14 cellular contexts compared by ENCODE assay signal in genomic region chr7:45035371-45035770, GRCh38. TPM values are rescaled to one million over a fixed set of nuclear protein-coding genes. Genes with fewer than 3 reads are reported as not detected.
DNase-seq lines count a peak whose midpoint lies in the region; ATAC-seq and TF ChIP-seq lines count a peak whose summit lies in the region.
"Had no signal": no experiment of that assay in that cellular context is flagged by ENCODE, and none has a peak within 500 bp of the region (broad histone marks: within the 10 kb centered on the region; RNA-seq: fewer than 3 reads in every experiment).

No MANE protein-coding gene starts in this region.

- H3K4me1 ChIP-seq in CD8-positive, alpha-beta T cell (ENCODE audit: insufficient read depth, low read length), result peaks cover 67% of the 10 kb centered on the region
- H3K4me1 ChIP-seq in naive thymus-derived CD4-positive, alpha-beta T cell (ENCODE audit: control insufficient read depth in 2 of 2, insufficient read depth in 2 of 2, low read length in 2 of 2), result peaks cover 58 to 62% of the 10 kb centered on the region in 2 donors

- H3K9me3 Mint-ChIP-seq in CD8-positive, alpha-beta T cell, result no peaks in the 10 kb centered on the region
- no peaks in the 10 kb centered on the region for H3K9me3 Mint-ChIP-seq in activated CD8-positive, alpha-beta T cell treated with anti-CD3 and anti-CD28 coated beads, Interleukin-2, amount 10 ng/mL, durations not matched to agents 7 days and 5 days (ENCODE audit: insufficient read depth)
- no peaks in the 10 kb centered on the region for H3K9me3 Mint-ChIP-seq in naive thymus-derived CD4-positive, alpha-beta T cell
- H3K9me3 Mint-ChIP-seq: HFFc6 had no signal

- POLR2A ChIA-PET in CD8-positive, alpha-beta T cell (lab: Charles Lee), result interaction anchor here (0.6 to 3.6 kb wide), 11 partner anchors 8 to 150 kb away, joined by 3 to 15 read pairs (median 4); partner anchors contain the start of genes CCM2 and PURB
- POLR2A ChIA-PET in activated CD8-positive, alpha-beta T cell treated with anti-CD3 and anti-CD28 coated beads, Interleukin-2, amount 10 ng/mL, durations not matched to agents 7 days and 5 days (lab: Charles Lee), result interaction anchor here (1.2 to 3.8 kb wide), 8 partner anchors 8 to 76 kb away, joined by 3 to 27 read pairs (median 10); partner anchors contain the start of genes MYO1G and TBRG4
- POLR2A ChIA-PET in naive thymus-derived CD4-positive, alpha-beta T cell (lab: Charles Lee), result interaction anchor here (0.9 to 13.7 kb wide), 12 partner anchors 8 to 237 kb away, joined by 3 to 348 read pairs (median 5); partner anchors contain the start of genes CCM2, MYO1G and TBRG4

- H3K27me3 ChIP-seq in CD8-positive, alpha-beta T cell (ENCODE audit: insufficient read depth, low read length), result no peaks in the 10 kb centered on the region
- H3K27me3 ChIP-seq in naive thymus-derived CD4-positive, alpha-beta T cell (ENCODE audit: control insufficient read depth in 2 of 2, insufficient read depth in 2 of 2, low read length in 2 of 2), result no peaks in the 10 kb centered on the region
- no peaks in the 10 kb centered on the region for H3K27me3 ChIP-seq in WERI-Rb-1 (ENCODE audit: insufficient read depth, low read depth, severe bottlenecking)

- peaks cover 63% of the 10 kb centered on the region for H3K36me3 Mint-ChIP-seq in CD8-positive, alpha-beta T cell
- peaks cover 61% of the 10 kb centered on the region for H3K36me3 Mint-ChIP-seq in activated CD8-positive, alpha-beta T cell treated with anti-CD3 and anti-CD28 coated beads, Interleukin-2, amount 10 ng/mL, durations not matched to agents 7 days and 5 days (ENCODE audit: low read depth)
- peaks cover 6 to 40% (median 35%) of the 10 kb centered on the region in 5 donors for H3K36me3 Mint-ChIP-seq in naive thymus-derived CD4-positive, alpha-beta T cell

- H3K27ac Mint-ChIP-seq in CD8-positive, alpha-beta T cell, result peak overlapping the region; percentile 88
- peak overlapping the region; percentile 58 for H3K27ac Mint-ChIP-seq in activated CD8-positive, alpha-beta T cell treated with anti-CD3 and anti-CD28 coated beads, Interleukin-2, amount 10 ng/mL, durations not matched to agents 7 days and 5 days
- peak overlapping the region in 8 of 9 donors; percentile 3 to 94 (median 76) for H3K27ac Mint-ChIP-seq in naive thymus-derived CD4-positive, alpha-beta T cell
- H3K27ac Mint-ChIP-seq: HFFc6 had no signal

- H3K4me1 Mint-ChIP-seq in CD8-positive, alpha-beta T cell (ENCODE audit: low read depth), result peaks cover 72% of the 10 kb centered on the region
- peaks cover 70% of the 10 kb centered on the region for H3K4me1 Mint-ChIP-seq in activated CD8-positive, alpha-beta T cell treated with anti-CD3 and anti-CD28 coated beads, Interleukin-2, amount 10 ng/mL, durations not matched to agents 7 days and 5 days (ENCODE audit: low read depth)
- peaks cover 63 to 80% (median 74%) of the 10 kb centered on the region in 7 donors for H3K4me1 Mint-ChIP-seq in naive thymus-derived CD4-positive, alpha-beta T cell

- H3K36me3 ChIP-seq in CD8-positive, alpha-beta T cell (ENCODE audit: insufficient read depth, low read length), result peaks cover 18% of the 10 kb centered on the region
- peaks cover 14 to 36% (median 17%) of the 10 kb centered on the region in 3 experiments for H3K36me3 ChIP-seq in naive thymus-derived CD4-positive, alpha-beta T cell (ENCODE audit: control insufficient read depth in 2 of 3, insufficient read depth in 3 of 3, low read length in 3 of 3)
- H3K36me3 ChIP-seq in WERI-Rb-1, result peaks cover 15% of the 10 kb centered on the region

- no peak for TF ChIP-seq CTCF in CD8-positive, alpha-beta T cell (IDR thresholded peaks at IDR 0.05)
- no peak for TF ChIP-seq CTCF in WERI-Rb-1 (IDR thresholded peaks at IDR 0.05; ENCODE audit: low read depth, low read length)

- ATAC-seq in CD8-positive, alpha-beta T cell, result no peak
- no peak for ATAC-seq in activated CD8-positive, alpha-beta T cell treated with anti-CD3 and anti-CD28 coated beads, Interleukin-2, amount 10 ng/mL, durations not matched to agents 7 days and 5 days
- no peak for ATAC-seq in naive thymus-derived CD4-positive, alpha-beta T cell

- no peaks in the 10 kb centered on the region for H3K27me3 Mint-ChIP-seq in CD8-positive, alpha-beta T cell (ENCODE audit: low read depth)
- no peaks in the 10 kb centered on the region for H3K27me3 Mint-ChIP-seq in activated CD8-positive, alpha-beta T cell treated with anti-CD3 and anti-CD28 coated beads, Interleukin-2, amount 10 ng/mL, durations not matched to agents 7 days and 5 days (ENCODE audit: low read depth)
- H3K27me3 Mint-ChIP-seq in naive thymus-derived CD4-positive, alpha-beta T cell, result no peaks in the 10 kb centered on the region

- CTCF ChIA-PET in CD8-positive, alpha-beta T cell (lab: Charles Lee), result interaction anchor here (1.1 to 9.5 kb wide), 6 partner anchors 8 to 101 kb away, joined by 3 to 75 read pairs (median 6); partner anchors contain the start of gene MYO1G
- CTCF ChIA-PET in activated CD8-positive, alpha-beta T cell treated with anti-CD3 and anti-CD28 coated beads, Interleukin-2, amount 10 ng/mL, durations not matched to agents 7 days and 5 days (lab: Charles Lee), result interaction anchor here (1.0 to 4.7 kb wide), 8 partner anchors 8 to 101 kb away, joined by 3 to 32 read pairs (median 5); partner anchors contain the start of gene MYO1G
- CTCF ChIA-PET in naive thymus-derived CD4-positive, alpha-beta T cell (lab: Charles Lee), result interaction anchor here (1.0 to 4.3 kb wide), 3 partner anchors 34 to 61 kb away, joined by 3 to 25 read pairs (median 11); no protein-coding TSS in a partner anchor

- no peak overlapping the region for H3K4me3 ChIP-seq in CD8-positive, alpha-beta T cell (ENCODE audit: low read depth, low read length)
- H3K4me3 ChIP-seq in naive thymus-derived CD4-positive, alpha-beta T cell (ENCODE audit: low read length), result peak overlapping the region; percentile 31
- H3K4me3 ChIP-seq in WERI-Rb-1 (ENCODE audit: low read depth, low read length), result no peak overlapping the region

- intact Hi-C loops in CD8-positive, alpha-beta T cell (cut with DNase I, micrococcal nuclease), result no loop called here
- intact Hi-C loops in naive thymus-derived CD4-positive, alpha-beta T cell (cut with micrococcal nuclease), result no loop called here

- H3K27ac ChIP-seq in CD8-positive, alpha-beta T cell (ENCODE audit: low read depth, low read length), result no peak overlapping the region
- peak overlapping the region; percentile 61 for H3K27ac ChIP-seq in naive thymus-derived CD4-positive, alpha-beta T cell (ENCODE audit: low read depth, low read length)
- H3K27ac ChIP-seq in WERI-Rb-1, result no peak overlapping the region

- peak; percentile 53 for DNase-seq in activated CD8-positive, alpha-beta memory T cell treated with anti-CD3 and anti-CD28 coated beads for 24 hours
- DNase-seq in activated CD8-positive, alpha-beta memory T cell treated with anti-CD3 and anti-CD28 coated beads, Interleukin-2, amount 50 U/mL, for 48 hours, result no peak
- no peak for DNase-seq in CD8-positive, alpha-beta T cell
- DNase-seq in activated CD8-positive, alpha-beta T cell treated with anti-CD3 and anti-CD28 coated beads, Interleukin-2, amount 10 ng/mL, durations not matched to agents 7 days and 5 days, result no peak
- no peak for DNase-seq in naive thymus-derived CD4-positive, alpha-beta T cell
- DNase-seq in NCI-H2081 treated with DMSO at 0.1 percent for 48 hours (lab: John Stamatoyannopoulos, UW) (no peak), WERI-Rb-1 (no peak), mesenteric fat pad (ENCODE audit: low spot score) (no peak)
- DNase-seq: activated CD4-positive, CD25-positive, alpha-beta regulatory T cell treated with anti-CD3 and anti-CD28 coated beads, Interleukin-2, amount 50 U/mL, for 72 hours; effector memory CD4-positive, alpha-beta T cell; HFFc6; NCI-H1105 treated with DMSO at 0.1 percent for 48 hours; NCI-H526 treated with DMSO at 0.1 percent for 48 hours; T-helper 9 cell had no signal

- peak overlapping the region; percentile 23 for H3K4me3 Mint-ChIP-seq in CD8-positive, alpha-beta T cell
- H3K4me3 Mint-ChIP-seq in activated CD8-positive, alpha-beta T cell treated with anti-CD3 and anti-CD28 coated beads, Interleukin-2, amount 10 ng/mL, durations not matched to agents 7 days and 5 days, result no peak overlapping the region
- peak overlapping the region; percentile 45 to 93 (median 82) for H3K4me3 Mint-ChIP-seq in naive thymus-derived CD4-positive, alpha-beta T cell
- H3K4me3 Mint-ChIP-seq: HFFc6 had no signal

- H3K9me3 ChIP-seq in CD8-positive, alpha-beta T cell (ENCODE audit: low read length), result no peaks in the 10 kb centered on the region
- no peaks in the 10 kb centered on the region for H3K9me3 ChIP-seq in naive thymus-derived CD4-positive, alpha-beta T cell (ENCODE audit: control insufficient read depth in 2 of 3, low read length in 3 of 3)
- H3K9me3 ChIP-seq in WERI-Rb-1 (ENCODE audit: severe bottlenecking), result no peaks in the 10 kb centered on the region

RNA-seq across cellular contexts. Expression of gene CCM2, which starts 35.4 kb away (rescaled TPM):
- total RNA-seq in CD8-positive, alpha-beta T cell, result 10 to 100 TPM; 42.8 to 44.6 TPM
- 10 to 100 TPM; 99.6 to 99.9 TPM for total RNA-seq in activated CD8-positive, alpha-beta T cell treated with anti-CD3 and anti-CD28 coated beads, Interleukin-2, amount 10 ng/mL, durations not matched to agents 7 days and 5 days
- 100 to 1,000 TPM in 3 of 5 experiments, 10 to 100 TPM in 2; 80.4 to 200 (median 119) TPM for total RNA-seq in naive thymus-derived CD4-positive, alpha-beta T cell
- 100 to 1,000 TPM in 1 of 2 donors, 10 to 100 TPM in 1; 75.9 to 123 TPM for polyA plus RNA-seq in naive thymus-derived CD4-positive, alpha-beta T cell
- total RNA-seq in mesenteric fat pad, result 53.2 TPM

RNA-seq across cellular contexts. Expression of gene NACAD, which starts 53.4 kb away (rescaled TPM):
- total RNA-seq in CD8-positive, alpha-beta T cell, result 1 to 10 TPM in 1 of 2 experiments, under 1 TPM in 1; 0.68 to 1.7 TPM
- under 1 TPM; 0.05 to 0.16 TPM for total RNA-seq in activated CD8-positive, alpha-beta T cell treated with anti-CD3 and anti-CD28 coated beads, Interleukin-2, amount 10 ng/mL, durations not matched to agents 7 days and 5 days
- under 1 TPM in 1 of 5 experiments, not detected in 4; 0.15 TPM for total RNA-seq in naive thymus-derived CD4-positive, alpha-beta T cell
- under 1 TPM in 1 of 2 donors, not detected in 1; 0.08 TPM for polyA plus RNA-seq in naive thymus-derived CD4-positive, alpha-beta T cell
- total RNA-seq in mesenteric fat pad, result 6.2 TPM

RNA-seq across cellular contexts. Expression of gene MYO1G, which starts 56.6 kb away (rescaled TPM):
- 100 to 1,000 TPM; 142 to 143 TPM for total RNA-seq in CD8-positive, alpha-beta T cell
- total RNA-seq in activated CD8-positive, alpha-beta T cell treated with anti-CD3 and anti-CD28 coated beads, Interleukin-2, amount 10 ng/mL, durations not matched to agents 7 days and 5 days, result 100 to 1,000 TPM; 435 to 453 TPM
- total RNA-seq in naive thymus-derived CD4-positive, alpha-beta T cell, result 100 to 1,000 TPM in 3 of 5 experiments, 10 to 100 TPM in 2; 29.2 to 385 (median 107) TPM
- 10 to 100 TPM; 51.1 to 76.0 TPM for polyA plus RNA-seq in naive thymus-derived CD4-positive, alpha-beta T cell
- total RNA-seq in mesenteric fat pad, result 8.7 TPM
- total RNA-seq: HFFc6 had no signal
